8 cellular contexts compared by ENCODE assay signal in the genomic region with DNA sequence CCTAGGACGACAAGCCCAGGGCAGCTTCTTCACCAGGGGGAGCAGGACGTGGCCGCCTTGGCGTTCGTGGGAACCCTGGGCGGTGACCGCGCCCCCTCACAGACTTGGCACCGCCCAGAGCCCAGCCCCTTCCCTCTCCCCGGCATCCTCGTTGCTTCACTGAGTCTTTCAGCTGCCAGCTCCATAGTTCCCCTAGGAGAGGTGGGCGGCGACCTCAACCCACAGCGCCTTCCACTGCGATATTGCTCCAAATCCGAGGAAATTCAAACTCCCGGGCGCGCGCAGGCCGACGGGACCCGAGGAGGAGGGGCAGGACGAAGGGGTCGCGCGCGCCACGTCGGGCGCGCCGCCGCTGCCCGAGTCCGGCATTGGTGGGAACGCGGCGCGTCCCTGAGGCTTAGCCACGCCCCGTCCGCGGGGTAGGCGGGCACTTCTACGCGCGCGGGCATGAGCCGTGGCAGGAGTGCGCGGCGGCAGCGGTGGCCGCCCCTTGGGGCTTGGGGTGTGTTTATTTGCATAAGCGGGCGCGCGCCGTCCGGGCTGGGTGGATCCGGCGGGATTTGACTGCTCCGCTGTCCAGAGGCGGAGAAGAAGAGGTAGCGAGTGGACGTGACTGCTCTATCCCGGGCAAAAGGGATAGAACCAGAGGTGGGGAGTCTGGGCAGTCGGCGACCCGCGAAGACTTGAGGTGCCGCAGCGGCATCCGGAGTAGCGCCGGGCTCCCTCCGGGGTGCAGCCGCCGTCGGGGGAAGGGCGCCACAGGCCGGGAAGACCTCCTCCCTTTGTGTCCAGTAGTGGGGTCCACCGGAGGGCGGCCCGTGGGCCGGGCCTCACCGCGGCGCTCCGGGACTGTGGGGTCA. TPM values are rescaled to one million over a fixed set of nuclear protein-coding genes. Genes with fewer than 3 reads are reported as not detected.
DNase-seq lines count a peak whose midpoint lies in the region; ATAC-seq, FAIRE-seq and TF ChIP-seq lines count a peak whose summit lies in the region.

A gene with protein sequence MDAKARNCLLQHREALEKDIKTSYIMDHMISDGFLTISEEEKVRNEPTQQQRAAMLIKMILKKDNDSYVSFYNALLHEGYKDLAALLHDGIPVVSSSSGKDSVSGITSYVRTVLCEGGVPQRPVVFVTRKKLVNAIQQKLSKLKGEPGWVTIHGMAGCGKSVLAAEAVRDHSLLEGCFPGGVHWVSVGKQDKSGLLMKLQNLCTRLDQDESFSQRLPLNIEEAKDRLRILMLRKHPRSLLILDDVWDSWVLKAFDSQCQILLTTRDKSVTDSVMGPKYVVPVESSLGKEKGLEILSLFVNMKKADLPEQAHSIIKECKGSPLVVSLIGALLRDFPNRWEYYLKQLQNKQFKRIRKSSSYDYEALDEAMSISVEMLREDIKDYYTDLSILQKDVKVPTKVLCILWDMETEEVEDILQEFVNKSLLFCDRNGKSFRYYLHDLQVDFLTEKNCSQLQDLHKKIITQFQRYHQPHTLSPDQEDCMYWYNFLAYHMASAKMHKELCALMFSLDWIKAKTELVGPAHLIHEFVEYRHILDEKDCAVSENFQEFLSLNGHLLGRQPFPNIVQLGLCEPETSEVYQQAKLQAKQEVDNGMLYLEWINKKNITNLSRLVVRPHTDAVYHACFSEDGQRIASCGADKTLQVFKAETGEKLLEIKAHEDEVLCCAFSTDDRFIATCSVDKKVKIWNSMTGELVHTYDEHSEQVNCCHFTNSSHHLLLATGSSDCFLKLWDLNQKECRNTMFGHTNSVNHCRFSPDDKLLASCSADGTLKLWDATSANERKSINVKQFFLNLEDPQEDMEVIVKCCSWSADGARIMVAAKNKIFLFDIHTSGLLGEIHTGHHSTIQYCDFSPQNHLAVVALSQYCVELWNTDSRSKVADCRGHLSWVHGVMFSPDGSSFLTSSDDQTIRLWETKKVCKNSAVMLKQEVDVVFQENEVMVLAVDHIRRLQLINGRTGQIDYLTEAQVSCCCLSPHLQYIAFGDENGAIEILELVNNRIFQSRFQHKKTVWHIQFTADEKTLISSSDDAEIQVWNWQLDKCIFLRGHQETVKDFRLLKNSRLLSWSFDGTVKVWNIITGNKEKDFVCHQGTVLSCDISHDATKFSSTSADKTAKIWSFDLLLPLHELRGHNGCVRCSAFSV (N-terminal part only) (plus strand): TSS at position 579 of the 860 bp plus-strand sequence. CDS start 3,070 bp downstream, outside the sequence.
A gene with protein sequence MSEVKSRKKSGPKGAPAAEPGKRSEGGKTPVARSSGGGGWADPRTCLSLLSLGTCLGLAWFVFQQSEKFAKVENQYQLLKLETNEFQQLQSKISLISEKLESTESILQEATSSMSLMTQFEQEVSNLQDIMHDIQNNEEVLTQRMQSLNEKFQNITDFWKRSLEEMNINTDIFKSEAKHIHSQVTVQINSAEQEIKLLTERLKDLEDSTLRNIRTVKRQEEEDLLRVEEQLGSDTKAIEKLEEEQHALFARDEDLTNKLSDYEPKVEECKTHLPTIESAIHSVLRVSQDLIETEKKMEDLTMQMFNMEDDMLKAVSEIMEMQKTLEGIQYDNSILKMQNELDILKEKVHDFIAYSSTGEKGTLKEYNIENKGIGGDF (minus strand): TSS at position 77 of the 860 bp plus-strand sequence. CDS start 87 bp downstream, outside the sequence.

- TF ChIP-seq POLR2A in vagina (IDR thresholded peaks at IDR 0.05) = peak in 1 of 2 donors; percentile 70

- H3K4me1 Mint-ChIP-seq in astrocyte (ENCODE audit: low read depth, unreplicated experiment) = peaks cover 8% of the 10 kb centered on the region

- peaks cover 92% of the 10 kb centered on the region for H3K79me2 ChIP-seq in astrocyte (ENCODE audit: insufficient read depth, low read length)

- H3K36me3 Mint-ChIP-seq in astrocyte (ENCODE audit: low read depth, unreplicated experiment) = peaks cover 7% of the 10 kb centered on the region

- peaks cover 34% of the 10 kb centered on the region for H4K20me1 ChIP-seq in astrocyte (ENCODE audit: insufficient read depth, low read length)

- peak within 1 kb of the TSS; percentile 94 for H3K4me3 ChIP-seq in astrocyte (ENCODE audit: insufficient read depth, low read depth, low read length)
- H3K4me3 ChIP-seq in rectal smooth muscle tissue (ENCODE audit: low read length) = peak within 1 kb of the TSS; percentile 98
- H3K4me3 ChIP-seq in vagina = peak within 1 kb of the TSS; percentile 86 to 95

- H3K4me2 ChIP-seq in astrocyte (ENCODE audit: low read length) = peak within 1 kb of the TSS; percentile 89

- DNase-seq in NCI-H2029 treated with DMSO at 0.1 percent for 48 hours (lab: John Stamatoyannopoulos, UW) (peak; percentile 75), T-helper 22 cell (ENCODE audit: low read depth) (peak; percentile 90), astrocyte (ENCODE audit: low read depth) (peak; percentile 89), hepatic stellate cell (ENCODE audit: low spot score) (peak; percentile 93), vagina (ENCODE audit: extremely low spot score in 2 of 2) (peak; percentile 97)

- no peaks in the 10 kb centered on the region for H3K27me3 Mint-ChIP-seq in astrocyte (ENCODE audit: low read depth, unreplicated experiment)

- H3K27me3 ChIP-seq in astrocyte (ENCODE audit: insufficient read depth, low read length) (no peaks in the 10 kb centered on the region), rectal smooth muscle tissue (ENCODE audit: control insufficient read depth, insufficient read depth, low read length) (no peaks in the 10 kb centered on the region), vagina (no peaks in the 10 kb centered on the region)

- TF ChIP-seq CTCF in astrocyte (IDR thresholded peaks at IDR 0.05; ENCODE audit: insufficient read depth, low read depth, low read length) (no peak), vagina (IDR thresholded peaks at IDR 0.05) (no peak)

- peak within 1 kb of the TSS; percentile 83 for H2AFZ ChIP-seq in astrocyte (ENCODE audit: low read depth, low read length)

- peak within 1 kb of the TSS; percentile 98 for H3K4me3 Mint-ChIP-seq in astrocyte (ENCODE audit: unreplicated experiment)

- H3K27ac Mint-ChIP-seq in astrocyte (ENCODE audit: unreplicated experiment) = peak within 1 kb of the TSS; percentile 90

- H3K9me3 Mint-ChIP-seq in astrocyte (ENCODE audit: unreplicated experiment) = no peaks in the 10 kb centered on the region

- no peak for FAIRE-seq in astrocyte (lab: Jason Lieb, UNC)

- intact Hi-C loops in vagina (cut with DNase I) = loop anchor here (10.0 kb wide), 1 partner anchor 50 kb away; a partner anchor contains a TSS

- no peaks in the 10 kb centered on the region for H3K4me1 ChIP-seq in astrocyte (ENCODE audit: insufficient read depth, low read length)
- H3K4me1 ChIP-seq in rectal smooth muscle tissue (ENCODE audit: control insufficient read depth, insufficient read depth, low read length) = no peaks in the 10 kb centered on the region
- H3K4me1 ChIP-seq in vagina = peaks cover 38% of the 10 kb centered on the region

- H3K9ac ChIP-seq in astrocyte (ENCODE audit: low read length) = peak within 1 kb of the TSS; percentile 93
- peak within 1 kb of the TSS; percentile 87 for H3K9ac ChIP-seq in rectal smooth muscle tissue (ENCODE audit: low read length)

- ATAC-seq in GM18511 (IDR thresholded peaks at IDR 0.05; ENCODE audit: unreplicated experiment) = peak; percentile 85
- peak; percentile 88 for ATAC-seq in HG03025 (IDR thresholded peaks at IDR 0.05; ENCODE audit: low FRiP score, unreplicated experiment)

- H3K36me3 ChIP-seq in astrocyte (ENCODE audit: insufficient read depth, low read length) = peaks cover 19% of the 10 kb centered on the region
- H3K36me3 ChIP-seq in rectal smooth muscle tissue (ENCODE audit: control insufficient read depth, insufficient read depth, low read length) = peaks cover 3% of the 10 kb centered on the region
- peaks cover 0 to 10% of the 10 kb centered on the region in 2 donors for H3K36me3 ChIP-seq in vagina

- H3K27ac ChIP-seq in astrocyte (ENCODE audit: low read depth, low read length) (peak within 1 kb of the TSS; percentile 93), rectal smooth muscle tissue (ENCODE audit: low read depth, low read length) (peak within 1 kb of the TSS; percentile 77), vagina (peak within 1 kb of the TSS; percentile 92)

- H3K9me3 ChIP-seq in astrocyte (ENCODE audit: insufficient read depth, low read depth, low read length) = no peaks in the 10 kb centered on the region
- no peaks in the 10 kb centered on the region for H3K9me3 ChIP-seq in vagina

RNA-seq across cellular contexts. Expression of the first gene that starts in this region (rescaled TPM):
- total RNA-seq in astrocyte (38.3 and 49.2 TPM in 2 replicates), vagina (12.8 TPM)

RNA-seq across cellular contexts. Expression of the second gene that starts in this region (rescaled TPM):
- total RNA-seq in astrocyte = 126 and 130 TPM in 2 replicates
- total RNA-seq in vagina = 7.6 TPM

Comparison
In these comparisons a context has a peak if more than half of its experiments do, and no peak if none do; other contexts are left out.
1. Peak in every context shown above with its lines: DNase-seq, ATAC-seq, H3K4me3 ChIP-seq and H3K27ac ChIP-seq.
2. RNA of the second gene that starts in this region (total RNA-seq): 126 to 130 TPM in astrocyte; 7.6 TPM in vagina (single experiment); every median in the first group is over 10 times any median in the second.